In the genomic region with DNA sequence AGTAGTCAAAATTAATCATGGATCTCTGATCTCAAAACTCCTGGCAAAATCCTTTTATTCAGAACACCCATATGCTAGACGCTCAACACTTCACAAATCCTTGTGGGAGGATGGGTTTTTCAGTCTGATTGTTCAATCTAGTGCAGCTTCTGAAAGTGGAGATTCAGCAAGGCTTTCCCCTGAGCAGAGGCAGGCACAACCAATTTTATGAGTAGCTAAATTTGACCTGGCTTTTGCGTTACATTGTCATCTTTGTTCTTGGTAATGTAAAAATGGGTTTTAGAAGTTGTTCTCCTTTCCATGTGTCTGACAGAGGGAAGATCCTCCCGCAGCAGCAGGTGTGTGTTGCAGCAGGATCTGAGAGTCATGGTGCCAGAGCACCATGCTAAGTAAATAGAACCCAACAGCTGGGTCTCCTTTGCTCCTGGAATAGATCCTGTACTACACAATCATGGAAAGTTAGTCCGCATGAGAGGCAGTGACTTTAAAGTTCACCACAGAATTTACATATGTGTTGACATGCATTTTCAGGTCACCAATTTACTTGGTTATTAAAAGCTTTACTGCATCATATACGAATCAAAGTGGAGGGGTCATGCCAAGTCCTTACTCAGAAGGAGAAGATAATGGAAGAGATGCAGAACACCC, we compare ENCODE assay signal across 12 cellular contexts.
DNase-seq lines count a peak whose midpoint lies in the region; ATAC-seq and TF ChIP-seq lines count a peak whose summit lies in the region.
"Had no signal": no experiment of that assay in that cellular context is flagged by ENCODE, and none has a peak within 500 bp of the region (broad histone marks: within the 10 kb centered on the region; RNA-seq: fewer than 3 reads in every experiment).

No MANE protein-coding gene starts in this region.

- H3K4me3 ChIP-seq in muscle layer of colon (ENCODE audit: low read depth in 1 of 2, low read length in 2 of 2), result no peak overlapping the region
- H3K4me3 ChIP-seq in Peyer's patch, result no peak overlapping the region
- H3K4me3 ChIP-seq: body of pancreas, MG63 had no signal

- H3K27ac ChIP-seq in muscle layer of colon (ENCODE audit: low read depth, low read length) (peak overlapping the region; percentile 12), Peyer's patch (no peak overlapping the region)
- H3K27ac ChIP-seq: body of pancreas had no signal

- H3K9me3 ChIP-seq in muscle layer of colon (ENCODE audit: low read length), result no peaks in the 10 kb centered on the region
- no peaks in the 10 kb centered on the region for H3K9me3 ChIP-seq in Peyer's patch
- H3K9me3 ChIP-seq: body of pancreas, Caco-2, MG63 had no signal

- H3K27me3 ChIP-seq in muscle layer of colon (ENCODE audit: control insufficient read depth in 1 of 2, insufficient read depth in 2 of 2, low read length in 2 of 2) (no peaks in the 10 kb centered on the region), Peyer's patch (no peaks in the 10 kb centered on the region)
- H3K27me3 ChIP-seq: body of pancreas, MG63 had no signal

- TF ChIP-seq CTCF in Peyer's patch (IDR thresholded peaks at IDR 0.05), result no peak

- peaks cover 51% of the 10 kb centered on the region for H3K4me1 ChIP-seq in muscle layer of colon (ENCODE audit: insufficient read depth, low read length)
- no peaks in the 10 kb centered on the region for H3K4me1 ChIP-seq in Peyer's patch
- H3K4me1 ChIP-seq: body of pancreas, Caco-2 had no signal

- H3K9ac ChIP-seq in muscle layer of colon (ENCODE audit: low read length), result no peak overlapping the region

- H3K36me3 ChIP-seq in muscle layer of colon (ENCODE audit: insufficient read depth, low read length) (no peaks in the 10 kb centered on the region), Peyer's patch (no peaks in the 10 kb centered on the region)
- H3K36me3 ChIP-seq: MG63 had no signal

- ATAC-seq in HG02798 (IDR thresholded peaks at IDR 0.05; ENCODE audit: poor library complexity, unreplicated experiment), result peak; percentile 35
- no peak for ATAC-seq in HG03469 (IDR thresholded peaks at IDR 0.05; ENCODE audit: unreplicated experiment)
- ATAC-seq: body of pancreas had no signal

- TF ChIP-seq POLR2A in Peyer's patch (IDR thresholded peaks at IDR 0.05), result no peak

- DNase-seq in DMS53 treated with DMSO at 0.1 percent for 48 hours (lab: John Stamatoyannopoulos, UW; ENCODE audit: unreplicated experiment) (peak; percentile 32), NCI-H526 (lab: John Stamatoyannopoulos, UW) (peak; percentile 40 to 65), Peyer's patch (no peak), NCI-H1436 treated with DMSO at 0.1 percent for 48 hours (lab: John Stamatoyannopoulos, UW) (no peak), SIG-M5 (lab: John Stamatoyannopoulos, UW) (no peak)
- DNase-seq: body of pancreas, Caco-2, MG63, nucleus accumbens had no signal

Comparison
In these comparisons a context has a peak if more than half of its experiments do, and no peak if none do; other contexts are left out.
1. DNase-seq: peak in DMS53 treated with DMSO at 0.1 percent for 48 hours (single experiment) and NCI-H526 (2 of 2); none in Peyer's patch (0 of 3), NCI-H1436 treated with DMSO at 0.1 percent for 48 hours (single experiment) and SIG-M5 (single experiment).